11 cellular contexts compared by ENCODE assay signal in the genomic region with DNA sequence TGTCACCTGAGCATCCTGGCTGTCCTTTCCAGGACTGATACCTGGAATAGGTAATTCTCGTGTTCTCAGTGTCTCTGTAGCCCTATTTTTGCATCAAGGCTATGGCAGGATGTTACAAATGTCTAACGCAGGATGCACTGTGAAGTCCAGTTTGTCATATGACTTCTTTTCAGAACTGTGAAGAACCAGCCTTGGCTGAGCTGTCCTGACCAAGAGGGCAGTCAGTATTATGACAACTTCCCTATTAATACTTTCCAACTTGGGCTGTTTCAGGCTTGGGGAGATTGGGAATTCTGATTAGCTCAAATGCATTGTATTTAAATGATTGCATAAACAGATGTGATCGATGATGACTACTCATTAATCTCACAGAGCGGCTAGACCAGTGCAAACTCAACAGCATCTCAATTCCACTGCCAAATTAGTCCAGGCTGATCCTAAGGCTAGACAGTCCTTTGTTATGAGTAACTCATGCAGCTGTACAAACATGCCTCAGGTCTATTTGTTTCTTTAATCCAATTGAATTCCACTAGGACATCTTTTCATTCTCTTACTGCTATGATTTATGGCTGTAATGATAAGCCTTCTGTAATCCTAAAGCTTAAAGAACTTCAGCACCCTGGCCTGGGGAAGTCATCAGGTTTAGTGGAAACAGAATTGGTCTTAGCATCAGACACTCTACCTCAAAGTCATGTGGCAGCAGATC.
DNase-seq lines count a peak whose midpoint lies in the region; FAIRE-seq and TF ChIP-seq lines count a peak whose summit lies in the region.
"Had no signal": no experiment of that assay in that cellular context is flagged by ENCODE, and none has a peak within 500 bp of the region (broad histone marks: within the 10 kb centered on the region; RNA-seq: fewer than 3 reads in every experiment).

No MANE protein-coding gene starts in this region.

- H3K4me1 ChIP-seq in HAP-1 = peaks cover 32% of the 10 kb centered on the region
- no peaks in the 10 kb centered on the region for H3K4me1 ChIP-seq in left ventricle myocardium inferior
- H3K4me1 ChIP-seq in stomach = no peaks in the 10 kb centered on the region

- H3K4me3 ChIP-seq in HAP-1 = no peak overlapping the region
- H3K4me3 ChIP-seq in bronchial epithelial cell (ENCODE audit: low read depth, low read length) = no peak overlapping the region
- H3K4me3 ChIP-seq in left ventricle myocardium inferior = no peak overlapping the region
- H3K4me3 ChIP-seq in stomach = no peak overlapping the region
- H3K4me3 ChIP-seq: ovary had no signal

- POLR2A ChIA-PET in GM10248 (lab: Yijun Ruan, JAX) = no interaction called here

- H3K27ac ChIP-seq in left ventricle myocardium inferior (replicated peaks) (no peak overlapping the region), stomach (no peak overlapping the region)
- H3K27ac ChIP-seq: ovary had no signal

- H3K36me3 ChIP-seq in HAP-1 (replicated peaks) (no peaks in the 10 kb centered on the region), bronchial epithelial cell (ENCODE audit: control insufficient read depth, insufficient read depth, low read length) (no peaks in the 10 kb centered on the region), left ventricle myocardium inferior (no peaks in the 10 kb centered on the region), stomach (no peaks in the 10 kb centered on the region)
- H3K36me3 ChIP-seq: ovary had no signal

- H3K36me3 Mint-ChIP-seq in progenitor cell of endocrine pancreas (ENCODE audit: insufficient read depth) = no peaks in the 10 kb centered on the region

- CTCF ChIA-PET in GM10248 (lab: Yijun Ruan, JAX) = interaction anchor here (1.7 kb wide), 1 partner anchor 12 kb away, joined by 13 read pairs; no protein-coding TSS in a partner anchor

- H3K9me3 ChIP-seq in HAP-1 = no peaks in the 10 kb centered on the region
- H3K9me3 ChIP-seq in left ventricle myocardium inferior (replicated peaks) = no peaks in the 10 kb centered on the region
- H3K9me3 ChIP-seq in stomach = no peaks in the 10 kb centered on the region
- H3K9me3 ChIP-seq: ovary had no signal

- FAIRE-seq in bronchial epithelial cell (lab: Jason Lieb, UNC) = no peak

- H3K27me3 ChIP-seq in HAP-1 (ENCODE audit: low read depth) (no peaks in the 10 kb centered on the region), bronchial epithelial cell (ENCODE audit: control insufficient read depth, insufficient read depth, low read length) (no peaks in the 10 kb centered on the region), left ventricle myocardium inferior (ENCODE audit: low read depth) (no peaks in the 10 kb centered on the region), stomach (no peaks in the 10 kb centered on the region)
- H3K27me3 ChIP-seq: ovary had no signal

- TF ChIP-seq EP300 in stomach (IDR thresholded peaks at IDR 0.05) = no peak

- peaks cover 3% of the 10 kb centered on the region for H3K9me3 Mint-ChIP-seq in progenitor cell of endocrine pancreas (ENCODE audit: low read depth)

- TF ChIP-seq CTCF in bronchial epithelial cell (IDR thresholded peaks at IDR 0.05; ENCODE audit: insufficient read depth, low read length, severe bottlenecking) (no peak), progenitor cell of endocrine pancreas (IDR thresholded peaks at IDR 0.05; ENCODE audit: unreplicated experiment) (no peak), left ventricle myocardium inferior (IDR thresholded peaks at IDR 0.05; ENCODE audit: borderline replicate concordance) (no peak), GM10248 (IDR thresholded peaks at IDR 0.05; ENCODE audit: control extremely low read depth, extremely low read depth, low read depth, missing control alignments) (no peak), stomach (IDR thresholded peaks at IDR 0.05) (no peak)

- peaks cover 19% of the 10 kb centered on the region for H3K4me1 Mint-ChIP-seq in progenitor cell of endocrine pancreas (ENCODE audit: low read depth)

- DNase-seq in HAP-1 (ENCODE audit: low spot score in 2 of 2) (peak; percentile 72 to 99), NCI-H510A treated with DMSO at 0.1 percent for 48 hours (lab: John Stamatoyannopoulos, UW) (peak; percentile 88), bronchial epithelial cell (ENCODE audit: low read depth) (peak; percentile 96), progenitor cell of endocrine pancreas (ENCODE audit: low spot score, unreplicated experiment) (no peak), left ventricle myocardium inferior (no peak), GM10248 (ENCODE audit: extremely low spot score) (no peak), stomach (no peak)
- DNase-seq: NCI-H187 treated with DMSO at 0.1 percent for 48 hours; ovary; stimulated activated CD4-positive, alpha-beta T cell treated with anti-CD3 and anti-CD28 coated beads, Interleukin-2, amount 100 ng/mL, for 24 hours; stimulated activated naive CD4-positive, alpha-beta T cell treated with Interleukin-2 at 50 U/mL for 16 hours had no signal

- 43 to 51% (median 45%) methylated on average over 4 of the region's 4 CpGs for WGBS in stomach, 5 donors

- peak overlapping the region; percentile 74 for H3K27ac Mint-ChIP-seq in progenitor cell of endocrine pancreas

- H3K4me3 Mint-ChIP-seq in progenitor cell of endocrine pancreas (ENCODE audit: low read depth) = no peak overlapping the region

- TF ChIP-seq POLR2A in stomach (IDR thresholded peaks at IDR 0.05) = no peak

- in situ Hi-C loops in HAP-1 (cut with MboI; ENCODE audit: low sequenced_read_pairs) = no loop called here

- intact Hi-C loops in left ventricle myocardium inferior (cut with micrococcal nuclease) = no loop called here
- intact Hi-C loops in stomach (cut with DNase I; ENCODE audit: low total_unique reads) = no loop called here

- no peaks in the 10 kb centered on the region for H3K27me3 Mint-ChIP-seq in progenitor cell of endocrine pancreas

Comparison
In these comparisons a context has a peak if more than half of its experiments do, and no peak if none do; other contexts are left out.
1. DNase-seq: peak in HAP-1 (2 of 2), NCI-H510A treated with DMSO at 0.1 percent for 48 hours (single experiment) and bronchial epithelial cell (single experiment); none in progenitor cell of endocrine pancreas (single experiment), left ventricle myocardium inferior (single experiment), GM10248 (single experiment) and stomach (single experiment).